Comparison of ENCODE assay signal across 8 cellular contexts in the genomic region with DNA sequence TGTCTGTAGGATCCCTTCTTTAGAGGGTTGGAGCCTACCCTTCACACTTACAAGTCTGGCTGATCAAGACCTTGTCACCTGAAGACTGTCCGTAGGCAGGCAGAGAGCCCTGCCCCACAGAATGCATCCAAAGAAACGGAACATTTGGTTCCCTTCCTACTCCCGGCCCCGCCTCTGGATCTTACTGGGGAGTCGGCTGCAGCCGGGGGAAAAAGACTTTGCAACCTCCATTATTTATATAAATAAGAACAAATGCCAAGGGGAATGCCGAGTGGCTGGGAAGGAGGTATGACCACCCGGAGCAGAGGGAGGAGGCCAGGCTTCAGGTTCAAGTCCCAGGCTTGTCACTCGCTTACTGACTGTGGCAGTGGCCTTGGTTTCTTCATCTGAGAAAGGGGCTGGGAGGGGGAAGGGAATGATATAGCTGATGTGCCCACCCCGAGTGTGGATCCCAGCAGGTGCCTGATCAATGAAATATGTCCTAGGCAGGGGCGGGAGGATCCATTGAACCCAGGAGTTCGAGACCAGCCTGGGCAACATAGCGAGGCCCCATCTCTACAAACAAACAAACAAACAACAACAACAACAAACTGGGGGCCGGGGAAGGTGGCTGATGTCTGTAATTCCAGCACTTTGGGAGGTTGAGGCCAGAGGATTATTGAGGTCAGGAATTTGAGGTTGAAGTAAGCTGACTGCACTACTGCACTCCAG. TPM values are rescaled to one million over a fixed set of nuclear protein-coding genes. Genes with fewer than 3 reads are reported as not detected.
DNase-seq lines count a peak whose midpoint lies in the region; ATAC-seq, FAIRE-seq and TF ChIP-seq lines count a peak whose summit lies in the region.

No MANE protein-coding gene starts in this region.

- no peak overlapping the region for H2BK15ac ChIP-seq in mesendoderm (replicated peaks; ENCODE audit: low read depth)

- H3K36me3 ChIP-seq in astrocyte (ENCODE audit: insufficient read depth, low read length) (no peaks in the 10 kb centered on the region), mesendoderm (ENCODE audit: control insufficient read depth, insufficient read depth, low read length) (no peaks in the 10 kb centered on the region), subcutaneous abdominal adipose tissue (ENCODE audit: control insufficient read depth in 5 of 5, insufficient read depth in 5 of 5, low read length in 5 of 5) (peaks cover 0 to 2% (median 0%) of the 10 kb centered on the region in 5 donors)

- H3K36me3 Mint-ChIP-seq in T-helper 2 cell treated with Interferon-gamma antibody and Interleukin-4, amounts not matched to agents 5 μg/mL and 100 μg/mL, for 36 hours (ENCODE audit: low read depth): no peaks in the 10 kb centered on the region
- H3K36me3 Mint-ChIP-seq in astrocyte (ENCODE audit: low read depth, unreplicated experiment): no peaks in the 10 kb centered on the region
- H3K36me3 Mint-ChIP-seq in activated CD4-positive, alpha-beta T cell treated with anti-CD3 and anti-CD28 coated beads, Interleukin-2, amount 10 ng/mL, durations not matched to agents 7 days and 5 days (ENCODE audit: low read depth): no peaks in the 10 kb centered on the region

- ATAC-seq in HG02571 (IDR thresholded peaks at IDR 0.05; ENCODE audit: unreplicated experiment): no peak

- H3K9ac ChIP-seq in astrocyte (ENCODE audit: low read length): peak overlapping the region; percentile 55
- H3K9ac ChIP-seq in mesendoderm (ENCODE audit: low read length): no peak overlapping the region
- no peak overlapping the region for H3K9ac ChIP-seq in subcutaneous abdominal adipose tissue (ENCODE audit: low read length in 5 of 5)

- H3K18ac ChIP-seq in mesendoderm (ENCODE audit: low read length): no peak overlapping the region

- no peak for DNase-seq in T-helper 2 cell treated with Interferon-gamma antibody and Interleukin-4, amounts not matched to agents 5 μg/mL and 100 μg/mL, for 36 hours (ENCODE audit: low spot score)
- DNase-seq in T-helper 2 cell: no peak
- no peak for DNase-seq in astrocyte (ENCODE audit: low read depth)
- no peak for DNase-seq in mesendoderm
- DNase-seq in posterior cingulate gyrus: no peak
- DNase-seq in activated CD4-positive, alpha-beta T cell treated with anti-CD3 and anti-CD28 coated beads, Interleukin-2, amount 10 ng/mL, durations not matched to agents 7 days and 5 days: no peak

- peak overlapping the region; percentile 53 for H3K4me3 Mint-ChIP-seq in T-helper 2 cell treated with Interferon-gamma antibody and Interleukin-4, amounts not matched to agents 5 μg/mL and 100 μg/mL, for 36 hours
- no peak overlapping the region for H3K4me3 Mint-ChIP-seq in astrocyte (ENCODE audit: unreplicated experiment)
- no peak overlapping the region for H3K4me3 Mint-ChIP-seq in activated CD4-positive, alpha-beta T cell treated with anti-CD3 and anti-CD28 coated beads, Interleukin-2, amount 10 ng/mL, durations not matched to agents 7 days and 5 days

- no peaks in the 10 kb centered on the region for H3K9me3 Mint-ChIP-seq in T-helper 2 cell treated with Interferon-gamma antibody and Interleukin-4, amounts not matched to agents 5 μg/mL and 100 μg/mL, for 36 hours
- H3K9me3 Mint-ChIP-seq in astrocyte (ENCODE audit: unreplicated experiment): peaks cover 1% of the 10 kb centered on the region
- H3K9me3 Mint-ChIP-seq in activated CD4-positive, alpha-beta T cell treated with anti-CD3 and anti-CD28 coated beads, Interleukin-2, amount 10 ng/mL, durations not matched to agents 7 days and 5 days: no peaks in the 10 kb centered on the region

- peak overlapping the region; percentile 33 for H2AFZ ChIP-seq in astrocyte (ENCODE audit: low read depth, low read length)

- H3K79me1 ChIP-seq in mesendoderm (ENCODE audit: low read length): no peaks in the 10 kb centered on the region

- H3K4me2 ChIP-seq in astrocyte (ENCODE audit: low read length) (peak overlapping the region; percentile 71), mesendoderm (ENCODE audit: low read length) (no peak overlapping the region)

- H3K27me3 ChIP-seq in astrocyte (ENCODE audit: insufficient read depth, low read length) (no peaks in the 10 kb centered on the region), mesendoderm (ENCODE audit: insufficient read depth, low read length, poor library complexity) (no peaks in the 10 kb centered on the region), subcutaneous abdominal adipose tissue (ENCODE audit: control insufficient read depth in 5 of 5, insufficient read depth in 4 of 5, low read length in 5 of 5) (no peaks in the 10 kb centered on the region)

- H3K56ac ChIP-seq in mesendoderm (ENCODE audit: low read length): no peak overlapping the region

- H3K4me1 Mint-ChIP-seq in T-helper 2 cell treated with Interferon-gamma antibody and Interleukin-4, amounts not matched to agents 5 μg/mL and 100 μg/mL, for 36 hours (ENCODE audit: low read depth): peaks cover 40% of the 10 kb centered on the region
- peaks cover 22% of the 10 kb centered on the region for H3K4me1 Mint-ChIP-seq in astrocyte (ENCODE audit: low read depth, unreplicated experiment)
- peaks cover 47% of the 10 kb centered on the region for H3K4me1 Mint-ChIP-seq in activated CD4-positive, alpha-beta T cell treated with anti-CD3 and anti-CD28 coated beads, Interleukin-2, amount 10 ng/mL, durations not matched to agents 7 days and 5 days

- H3K4me1 ChIP-seq in astrocyte (ENCODE audit: insufficient read depth, low read length): peaks cover 63% of the 10 kb centered on the region
- H3K4me1 ChIP-seq in mesendoderm (ENCODE audit: control insufficient read depth, low read depth, low read length): peaks cover 6% of the 10 kb centered on the region
- peaks cover 24 to 89% (median 80%) of the 10 kb centered on the region in 5 donors for H3K4me1 ChIP-seq in subcutaneous abdominal adipose tissue (ENCODE audit: control insufficient read depth in 5 of 5, insufficient read depth in 5 of 5, low read length in 5 of 5)

- no peaks in the 10 kb centered on the region for H4K20me1 ChIP-seq in astrocyte (ENCODE audit: insufficient read depth, low read length)

- H3K27ac Mint-ChIP-seq in T-helper 2 cell treated with Interferon-gamma antibody and Interleukin-4, amounts not matched to agents 5 μg/mL and 100 μg/mL, for 36 hours: no peak overlapping the region
- no peak overlapping the region for H3K27ac Mint-ChIP-seq in astrocyte (ENCODE audit: unreplicated experiment)
- H3K27ac Mint-ChIP-seq in activated CD4-positive, alpha-beta T cell treated with anti-CD3 and anti-CD28 coated beads, Interleukin-2, amount 10 ng/mL, durations not matched to agents 7 days and 5 days: no peak overlapping the region

- H3K79me2 ChIP-seq in astrocyte (ENCODE audit: insufficient read depth, low read length) (peaks cover 3% of the 10 kb centered on the region), mesendoderm (ENCODE audit: control insufficient read depth, insufficient read depth, low read length) (no peaks in the 10 kb centered on the region)

- no peak for FAIRE-seq in astrocyte (lab: Jason Lieb, UNC)

- no peak overlapping the region for H4K8ac ChIP-seq in mesendoderm (ENCODE audit: low read depth, low read length)

- POLR2A ChIA-PET in activated CD4-positive, alpha-beta T cell treated with anti-CD3 and anti-CD28 coated beads, Interleukin-2, amount 10 ng/mL, durations not matched to agents 7 days and 5 days (lab: Charles Lee): no interaction called here

- no CpG with 5 or more reads among the region's 14 CpGs for WGBS in mesendoderm (ENCODE audit: extremely low coverage, insufficient coverage, low lambda C conversion rate)

- no peak for TF ChIP-seq CTCF in astrocyte (IDR thresholded peaks at IDR 0.05; ENCODE audit: insufficient read depth, low read depth, low read length)

- no peak overlapping the region for H2BK5ac ChIP-seq in mesendoderm (ENCODE audit: low read length)

- peak overlapping the region; percentile 67 for H3K27ac ChIP-seq in astrocyte (ENCODE audit: low read depth, low read length)
- peak overlapping the region; percentile 14 for H3K27ac ChIP-seq in mesendoderm (ENCODE audit: low read depth, low read length)
- peak overlapping the region; percentile 77 for H3K27ac ChIP-seq in subcutaneous abdominal adipose tissue (ENCODE audit: low read depth, low read length)

- no peak overlapping the region for H2BK120ac ChIP-seq in mesendoderm (ENCODE audit: low read depth, low read length)

- intact Hi-C loops in posterior cingulate gyrus (cut with DNase I): no loop called here

- peaks cover 6% of the 10 kb centered on the region for H3K27me3 Mint-ChIP-seq in T-helper 2 cell treated with Interferon-gamma antibody and Interleukin-4, amounts not matched to agents 5 μg/mL and 100 μg/mL, for 36 hours (ENCODE audit: low read depth)
- H3K27me3 Mint-ChIP-seq in astrocyte (ENCODE audit: low read depth, unreplicated experiment): peaks cover 20% of the 10 kb centered on the region
- H3K27me3 Mint-ChIP-seq in activated CD4-positive, alpha-beta T cell treated with anti-CD3 and anti-CD28 coated beads, Interleukin-2, amount 10 ng/mL, durations not matched to agents 7 days and 5 days: peaks cover 11% of the 10 kb centered on the region

- no peak overlapping the region for H4K5ac ChIP-seq in mesendoderm (ENCODE audit: low read length)

- H3K4me3 ChIP-seq in astrocyte (ENCODE audit: insufficient read depth, low read depth, low read length) (peak overlapping the region; percentile 27), mesendoderm (ENCODE audit: low read length) (no peak overlapping the region), subcutaneous abdominal adipose tissue (ENCODE audit: low read depth in 1 of 5, low read length in 5 of 5) (peak overlapping the region in 1 of 5 donors; percentile 45)

- H3K9me3 ChIP-seq in astrocyte (ENCODE audit: insufficient read depth, low read depth, low read length): no peaks in the 10 kb centered on the region
- H3K9me3 ChIP-seq in subcutaneous abdominal adipose tissue (ENCODE audit: control insufficient read depth in 5 of 5, low read length in 5 of 5): peaks cover 0 to 3% (median 0%) of the 10 kb centered on the region in 5 donors

- H2AK5ac ChIP-seq in mesendoderm (ENCODE audit: low read length): no peak overlapping the region

- no peak overlapping the region for H3K4ac ChIP-seq in mesendoderm (ENCODE audit: low read depth, low read length)

- CTCF ChIA-PET in activated CD4-positive, alpha-beta T cell treated with anti-CD3 and anti-CD28 coated beads, Interleukin-2, amount 10 ng/mL, durations not matched to agents 7 days and 5 days (lab: Charles Lee): interaction anchor here (1.0 kb wide), 1 partner anchor 14 kb away, joined by 5 read pairs; no protein-coding TSS in a partner anchor

- H3K23ac ChIP-seq in mesendoderm (ENCODE audit: low read length): no peak overlapping the region

RNA-seq across cellular contexts. Expression of gene RFX2, which starts 48.7 kb away (rescaled TPM):
- total RNA-seq in astrocyte: 3.2 and 3.3 TPM in 2 replicates
- 2.2 TPM for polyA plus RNA-seq in mesendoderm (2013, experiment 1 of 2)
- 2.3 TPM for polyA plus RNA-seq in mesendoderm (2013, experiment 2 of 2)
- 10 to 100 TPM; 10.1 to 10.4 TPM for total RNA-seq in activated CD4-positive, alpha-beta T cell treated with anti-CD3 and anti-CD28 coated beads, Interleukin-2, amount 10 ng/mL, durations not matched to agents 7 days and 5 days

Comparison
In these comparisons a context has a peak if more than half of its experiments do, and no peak if none do; other contexts are left out.
1. H3K27ac ChIP-seq: peak in every context shown above with its lines; median percentile 77 in subcutaneous abdominal adipose tissue; 67 in astrocyte; 14 in mesendoderm.